ENCODE assay signal across 10 cellular contexts in genomic region chr3:58051196-58051595, GRCh38. TPM values are rescaled to one million over a fixed set of nuclear protein-coding genes. Genes with fewer than 3 reads are reported as not detected.
DNase-seq lines count a peak whose midpoint lies in the region; ATAC-seq, FAIRE-seq and TF ChIP-seq lines count a peak whose summit lies in the region.
"Had no signal": no experiment of that assay in that cellular context is flagged by ENCODE, and none has a peak within 500 bp of the region (broad histone marks: within the 10 kb centered on the region; RNA-seq: fewer than 3 reads in every experiment).

No MANE protein-coding gene starts in this region.

- H2BK5ac ChIP-seq in H9 (ENCODE audit: insufficient read length, low read length), result no peak overlapping the region

- no peak overlapping the region for H3K4me3 Mint-ChIP-seq in H9
- H3K4me3 Mint-ChIP-seq: T-helper 2 cell treated with Interferon-gamma antibody and Interleukin-4, amounts not matched to agents 5 μg/mL and 100 μg/mL, for 36 hours had no signal

- H2BK12ac ChIP-seq in H9 (ENCODE audit: insufficient read length, low read depth, low read length), result no peak overlapping the region

- H3K4ac ChIP-seq in H9 (ENCODE audit: low read depth, low read length), result no peak overlapping the region

- H3K27ac Mint-ChIP-seq in H9, result peak overlapping the region; percentile 32 to 83 (median 68); a peak in 6 of 7 replicates
- H3K27ac Mint-ChIP-seq: T-helper 2 cell treated with Interferon-gamma antibody and Interleukin-4, amounts not matched to agents 5 μg/mL and 100 μg/mL, for 36 hours had no signal

- no peak overlapping the region for H2BK120ac ChIP-seq in H9 (ENCODE audit: low read depth, low read length, poor library complexity, severe bottlenecking)

- peaks cover 25% of the 10 kb centered on the region; the same call in 1 of the 2 replicates for H3K79me2 ChIP-seq in H9 (ENCODE audit: insufficient read depth, low read length)

- no peak overlapping the region for H2AFZ ChIP-seq in H9 (ENCODE audit: low read length)

- no peak for ATAC-seq in HG03039 (IDR thresholded peaks at IDR 0.05; ENCODE audit: unreplicated experiment)

- peaks cover 9% of the 10 kb centered on the region for H3K79me1 ChIP-seq in H9 (ENCODE audit: insufficient read depth, low read depth, low read length, poor library complexity, severe bottlenecking)

- H3K56ac ChIP-seq in H9 (ENCODE audit: insufficient read length, low read depth, low read length), result no peak overlapping the region

- no peaks in the 10 kb centered on the region for H3K36me3 Mint-ChIP-seq in H9 (ENCODE audit: insufficient read depth in 1 of 3, low read depth in 3 of 3)

- H3T11ph ChIP-seq in H9 (ENCODE audit: low read length), result no peak overlapping the region

- H4K20me1 ChIP-seq in H9 (ENCODE audit: control insufficient read depth, insufficient read depth, insufficient read length), result peaks cover 3% of the 10 kb centered on the region

- no peaks in the 10 kb centered on the region for H3K9me3 Mint-ChIP-seq in H9
- H3K9me3 Mint-ChIP-seq: T-helper 2 cell treated with Interferon-gamma antibody and Interleukin-4, amounts not matched to agents 5 μg/mL and 100 μg/mL, for 36 hours had no signal

- H3K4me1 ChIP-seq in H9 (ENCODE audit: insufficient read depth, low read length) (peaks cover 12% of the 10 kb centered on the region), small intestine (ENCODE audit: control insufficient read depth in 2 of 2, insufficient read depth in 1 of 2, low read depth in 1 of 2, low read length in 1 of 2) (peaks cover 10 to 21% of the 10 kb centered on the region in 2 donors)

- no peak overlapping the region for H3K14ac ChIP-seq in H9 (ENCODE audit: insufficient read depth, low read length)

- no peak overlapping the region for H3K4me3 ChIP-seq in small intestine (ENCODE audit: low read depth in 1 of 2, low read length in 2 of 2)

- H2BK20ac ChIP-seq in H9 (ENCODE audit: low read depth, low read length, poor library complexity, severe bottlenecking), result no peak overlapping the region

- no peak for FAIRE-seq in small intestine (lab: Jason Lieb, UNC)

- H3K27me3 ChIP-seq in H9 (ENCODE audit: insufficient read depth, low read length), result no peaks in the 10 kb centered on the region
- H3K27me3 ChIP-seq in small intestine (ENCODE audit: control insufficient read depth in 2 of 2, insufficient read depth in 2 of 2, low read length in 2 of 2), result no peaks in the 10 kb centered on the region

- H4K91ac ChIP-seq in H9 (ENCODE audit: insufficient read length, low read depth, low read length), result no peak overlapping the region

- H3K23ac ChIP-seq in H9 (ENCODE audit: insufficient read length, low read depth, low read length), result no peak overlapping the region

- H3K4me1 Mint-ChIP-seq in H9, result peaks cover 52 to 54% of the 10 kb centered on the region in 2 experiments

- in situ Hi-C loops in SK-MEL-5 (cut with HindIII; ENCODE audit: low pct_unique_long_range_greater_than_20kb, low sequenced_read_pairs), result no loop called here

- H3K27ac ChIP-seq in H9 (ENCODE audit: insufficient read length, low read depth, low read length), result no peak overlapping the region
- H3K27ac ChIP-seq in small intestine (ENCODE audit: low read depth in 1 of 2, low read length in 1 of 2), result peak overlapping the region; percentile 59 to 70

- no peaks in the 10 kb centered on the region for H3K23me2 ChIP-seq in H9 (ENCODE audit: insufficient read length, low read depth, low read length, poor library complexity, severe bottlenecking)

- H2BK15ac ChIP-seq in H9 (ENCODE audit: low read depth, low read length), result no peak overlapping the region

- no peaks in the 10 kb centered on the region for H3K9me3 ChIP-seq in H9 (ENCODE audit: control insufficient read depth, low read depth, low read length)
- H3K9me3 ChIP-seq in small intestine (ENCODE audit: control insufficient read depth, low read depth), result no peaks in the 10 kb centered on the region

- no peaks in the 10 kb centered on the region for H3K36me3 ChIP-seq in small intestine (ENCODE audit: control insufficient read depth in 2 of 2, insufficient read depth in 2 of 2, low read length in 2 of 2)

- DNase-seq in H9 (no peak), SK-MEL-5 (ENCODE audit: low read depth, low spot score) (peak; percentile 74), fibroblast of the conjunctiva (ENCODE audit: low read depth) (peak; percentile 82), small intestine (no peak), DMS53 (lab: John Stamatoyannopoulos, UW) (no peak), NCI-H2081 (lab: John Stamatoyannopoulos, UW) (no peak), NK-92 (lab: John Stamatoyannopoulos, UW; ENCODE audit: unreplicated experiment) (no peak)
- DNase-seq: cerebellar nuclear complex had no signal

- H4K8ac ChIP-seq in H9 (replicated peaks; ENCODE audit: insufficient read length, low read depth, low read length), result no peak overlapping the region

- H2AK5ac ChIP-seq in H9 (ENCODE audit: insufficient read length, low read length), result no peak overlapping the region

- H3K9ac ChIP-seq in H9 (ENCODE audit: extremely low read depth, insufficient read length, low read length), result no peak overlapping the region

- no CpG with 5 or more reads among the region's 9 CpGs for WGBS in H9 (ENCODE audit: extremely low coverage, insufficient read length, low lambda C conversion rate)
- 72 to 85% (median 77%) methylated on average over 9 of the region's 9 CpGs for WGBS in small intestine, 3 donors

- no peaks in the 10 kb centered on the region for H3K27me3 Mint-ChIP-seq in H9 (ENCODE audit: low read depth)

- no peak for TF ChIP-seq CTCF in H9 (conservative IDR thresholded peaks at IDR 0.05)

- H4K5ac ChIP-seq in H9 (ENCODE audit: insufficient read length, low read depth, low read length), result no peak overlapping the region

- no peak overlapping the region for H3K4me2 ChIP-seq in H9 (ENCODE audit: insufficient read depth, insufficient read length, low read length)

- H3K18ac ChIP-seq in H9 (ENCODE audit: insufficient read length, low read depth, low read length), result no peak overlapping the region

RNA-seq across cellular contexts. Expression of gene FLNB, which starts 43.0 kb away (rescaled TPM):
- total RNA-seq in H9 (2021), result 75.8 and 83.4 TPM in 2 replicates
- total RNA-seq in SK-MEL-5 (2014; rRNA removed; shearing (Covaris generic)), result 20.7 and 23.6 TPM in 2 replicates
- polyA plus RNA-seq in SK-MEL-5 (2015; cell fraction: cytosol; rRNA removed), result 11.2 and 13.1 TPM in 2 replicates
- polyA plus RNA-seq in SK-MEL-5 (2015; cell fraction: nucleus; rRNA removed), result 15.9 and 22.7 TPM in 2 replicates
- 100 to 1,000 TPM; 137 to 335 (median 268) TPM for polyA plus RNA-seq in small intestine

Comparison
In these comparisons a context has a peak if more than half of its experiments do, and no peak if none do; other contexts are left out.
1. DNase-seq: peak in SK-MEL-5 (single experiment) and fibroblast of the conjunctiva (single experiment); none in H9 (single experiment), small intestine (single experiment), DMS53 (single experiment), NCI-H2081 (0 of 2) and NK-92 (single experiment).